Comparison of ENCODE assay signal across 1 cellular context in the genomic region with DNA sequence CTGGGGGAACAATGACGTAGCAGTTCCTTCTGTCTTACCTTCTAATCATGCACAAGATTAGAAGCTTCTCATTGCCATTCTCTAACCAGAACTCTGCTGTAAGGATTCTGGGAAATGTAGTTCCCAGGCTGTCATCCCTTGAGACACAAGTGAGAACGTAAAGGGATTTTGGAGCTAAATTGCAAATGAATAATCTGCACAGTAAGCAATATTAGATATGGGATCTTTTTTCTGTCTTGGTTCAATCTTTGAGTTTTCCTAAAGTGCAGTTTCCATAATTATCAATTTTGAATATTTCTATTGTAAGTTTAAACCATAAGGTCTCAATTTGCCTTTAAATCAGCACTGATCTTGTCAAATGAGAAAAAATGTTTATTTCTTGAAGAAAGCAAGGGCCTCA.
TF ChIP-seq lines count a peak whose summit lies in the region.

No MANE protein-coding gene starts in this region.

TF ChIP-seq in K562, 482 proteins besides CTCF, POLR2A, EP300 and RAD21:
- no peak for TF ChIP-seq TBL1XR1 (IDR thresholded peaks at IDR 0.05; ENCODE audit: low read length in 2 of 2)
- TF ChIP-seq CHCHD3 (CRISPR knock-in tag; IDR thresholded peaks at IDR 0.05): no peak
- TF ChIP-seq CSDE1 (IDR thresholded peaks at IDR 0.05): no peak
- TF ChIP-seq MAFF (IDR thresholded peaks at IDR 0.05; ENCODE audit: low read length): peak; percentile 63
- no peak for TF ChIP-seq ETV6 (IDR thresholded peaks at IDR 0.05; ENCODE audit: borderline replicate concordance in 1 of 2, low read depth in 2 of 2, low read length in 1 of 2)
- no peak for TF ChIP-seq ETV6 (CRISPR knock-in tag; IDR thresholded peaks at IDR 0.05; ENCODE audit: borderline replicate concordance)
- TF ChIP-seq MAFG (tag; conservative IDR thresholded peaks at IDR 0.05): peak; percentile 49; the same call in 1 of the 2 replicates
- TF ChIP-seq ZNF316 (IDR thresholded peaks at IDR 0.05): peak; percentile 57; the same call in 1 of the 2 replicates
- peak; percentile 60 for TF ChIP-seq MAFK (IDR thresholded peaks at IDR 0.05; ENCODE audit: low read length)
- no peak for TF ChIP-seq ELK3 (CRISPR knock-in tag; IDR thresholded peaks at IDR 0.05)
- no peak for TF ChIP-seq RBM14 (IDR thresholded peaks at IDR 0.05; ENCODE audit: borderline replicate concordance, insufficient read depth, low read depth, low read length)
- TF ChIP-seq HBP1 (CRISPR knock-in tag; IDR thresholded peaks at IDR 0.05): no peak
- TF ChIP-seq ZNF445 (CRISPR knock-in tag; IDR thresholded peaks at IDR 0.05; ENCODE audit: low read depth): no peak
- TF ChIP-seq, protein P1, sequence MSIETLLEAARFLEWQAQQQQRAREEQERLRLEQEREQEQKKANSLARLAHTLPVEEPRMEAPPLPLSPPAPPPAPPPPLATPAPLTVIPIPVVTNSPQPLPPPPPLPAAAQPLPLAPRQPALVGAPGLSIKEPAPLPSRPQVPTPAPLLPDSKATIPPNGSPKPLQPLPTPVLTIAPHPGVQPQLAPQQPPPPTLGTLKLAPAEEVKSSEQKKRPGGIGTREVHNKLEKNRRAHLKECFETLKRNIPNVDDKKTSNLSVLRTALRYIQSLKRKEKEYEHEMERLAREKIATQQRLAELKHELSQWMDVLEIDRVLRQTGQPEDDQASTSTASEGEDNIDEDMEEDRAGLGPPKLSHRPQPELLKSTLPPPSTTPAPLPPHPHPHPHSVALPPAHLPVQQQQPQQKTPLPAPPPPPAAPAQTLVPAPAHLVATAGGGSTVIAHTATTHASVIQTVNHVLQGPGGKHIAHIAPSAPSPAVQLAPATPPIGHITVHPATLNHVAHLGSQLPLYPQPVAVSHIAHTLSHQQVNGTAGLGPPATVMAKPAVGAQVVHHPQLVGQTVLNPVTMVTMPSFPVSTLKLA (conservative IDR thresholded peaks at IDR 0.05): no peak
- 0 out of 2 replicates have a peak, but pooled peaks have one; percentile 14 for TF ChIP-seq C11orf30 (IDR thresholded peaks at IDR 0.05; ENCODE audit: low read depth)
